Comparison of ENCODE assay signal across 1 cellular context in genomic region chr3:138935505-138935863, GRCh38.
TF ChIP-seq lines count a peak whose summit lies in the region.

No MANE protein-coding gene starts in this region.

TF ChIP-seq in WTC11, 78 proteins besides CTCF, POLR2A, EP300 and RAD21 (continued from another document):
- TF ChIP-seq PREB (CRISPR knock-in tag; IDR thresholded peaks at IDR 0.05; ENCODE audit: borderline replicate concordance), result no peak
- TF ChIP-seq E2F1 (CRISPR knock-in tag; IDR thresholded peaks at IDR 0.05), result no peak
- TF ChIP-seq EMX1 (CRISPR knock-in tag; IDR thresholded peaks at IDR 0.05), result no peak
- no peak for TF ChIP-seq NFATC4 (CRISPR knock-in tag; IDR thresholded peaks at IDR 0.05)
- TF ChIP-seq FOXK1 (CRISPR knock-in tag; IDR thresholded peaks at IDR 0.05), result no peak
- no peak for TF ChIP-seq CBFB (CRISPR knock-in tag; IDR thresholded peaks at IDR 0.05; ENCODE audit: low read depth)
- TF ChIP-seq SP1 (CRISPR knock-in tag; conservative IDR thresholded peaks at IDR 0.05), result no peak
- no peak for TF ChIP-seq SOX15 (CRISPR knock-in tag; IDR thresholded peaks at IDR 0.05)
